In genomic region chr15:60767134-60767824, GRCh38 we compare ENCODE assay signal across 1 cellular context.
TF ChIP-seq lines count a peak whose summit lies in the region.

No MANE protein-coding gene starts in this region.

TF ChIP-seq in GM12878, 131 proteins besides CTCF, POLR2A, EP300 and RAD21:
- TF ChIP-seq ZBTB40 (IDR thresholded peaks at IDR 0.05; ENCODE audit: borderline replicate concordance) (no peak), TAF1 (IDR thresholded peaks at IDR 0.05; ENCODE audit: borderline replicate concordance, low read depth, low read length) (no peak), SMAD5 (IDR thresholded peaks at IDR 0.05; ENCODE audit: low read depth) (no peak)
